In the genomic region with DNA sequence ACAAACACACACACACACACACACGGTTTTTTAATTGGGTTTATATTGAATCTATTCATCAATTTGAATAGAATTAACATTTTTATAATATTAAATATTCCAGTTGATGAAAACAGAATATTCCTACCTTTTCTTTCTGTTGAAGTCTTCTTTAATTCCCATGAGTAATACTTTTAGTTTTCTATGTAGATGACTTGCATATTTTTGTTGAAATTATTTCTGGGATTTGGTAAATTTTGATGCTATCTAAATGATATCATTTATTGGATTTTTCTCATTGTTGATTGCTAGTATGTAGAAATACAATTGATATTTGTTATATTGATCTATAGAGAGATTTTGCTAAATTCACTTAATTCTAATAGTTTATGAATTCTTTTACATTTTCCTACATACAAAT, we compare ENCODE assay signal across 36 cellular contexts. TPM values are rescaled to one million over a fixed set of nuclear protein-coding genes. Genes with fewer than 3 reads are reported as not detected.
"Had no signal": no experiment of that assay in that cellular context is flagged by ENCODE, and none has a peak within 500 bp of the region (broad histone marks: within the 10 kb centered on the region; RNA-seq: fewer than 3 reads in every experiment).

No MANE protein-coding gene starts in this region.

- H3K36me3 Mint-ChIP-seq: activated CD4-positive, alpha-beta memory T cell treated with anti-CD3 and anti-CD28 coated beads for 36 hours; activated CD8-positive, alpha-beta memory T cell treated with anti-CD3 and anti-CD28 coated beads, Interleukin-2, amount 10 ng/mL, durations not matched to agents 7 days and 5 days; activated naive CD4-positive, alpha-beta T cell treated with anti-CD3 and anti-CD28 coated beads, Interleukin-2, amount 10 ng/mL, durations not matched to agents 7 days and 5 days; activated naive CD4-positive, alpha-beta T cell treated with anti-CD3 and anti-CD28 coated beads, Interleukin-2, amount 50 U/mL, for 72 hours; activated naive CD8-positive, alpha-beta T cell treated with anti-CD3 and anti-CD28 coated beads, Interleukin-2, amount 10 ng/mL, durations not matched to agents 7 days and 5 days; brain had no signal

- ATAC-seq: activated CD4-positive, alpha-beta T cell treated with anti-CD3 and anti-CD28 coated beads for 36 hours; activated CD8-positive, alpha-beta memory T cell treated with anti-CD3 and anti-CD28 coated beads, Interleukin-2, amount 10 ng/mL, durations not matched to agents 7 days and 5 days; activated CD8-positive, alpha-beta T cell treated with anti-CD3 and anti-CD28 coated beads, Interleukin-2, amount 10 ng/mL, durations not matched to agents 7 days and 5 days; activated naive CD4-positive, alpha-beta T cell treated with anti-CD3 and anti-CD28 coated beads, Interleukin-2, amount 50 U/mL, for 72 hours; T-helper 17 cell had no signal

- H3K36me3 ChIP-seq: ascending aorta, breast epithelium, cardiac muscle cell, colonic mucosa, esophagus squamous epithelium had no signal

- H3K4me1 Mint-ChIP-seq: activated CD4-positive, alpha-beta T cell treated with anti-CD3 and anti-CD28 coated beads for 36 hours; activated CD4-positive, alpha-beta T cell treated with anti-CD3 and anti-CD28 coated beads, Interleukin-2, amount 10 ng/mL, durations not matched to agents 24 days and 14 days; activated CD8-positive, alpha-beta memory T cell treated with anti-CD3 and anti-CD28 coated beads, Interleukin-2, amount 10 ng/mL, durations not matched to agents 7 days and 5 days; activated naive CD4-positive, alpha-beta T cell treated with anti-CD3 and anti-CD28 coated beads, Interleukin-2, amount 10 ng/mL, durations not matched to agents 7 days and 5 days; T-helper 17 cell had no signal

- H3K4me3 Mint-ChIP-seq: activated CD4-positive, alpha-beta memory T cell treated with anti-CD3 and anti-CD28 coated beads for 36 hours; activated CD4-positive, alpha-beta T cell treated with anti-CD3 and anti-CD28 coated beads for 36 hours; activated CD4-positive, alpha-beta T cell treated with anti-CD3 and anti-CD28 coated beads, Interleukin-2, amount 10 ng/mL, durations not matched to agents 24 days and 14 days; activated CD8-positive, alpha-beta memory T cell treated with anti-CD3 and anti-CD28 coated beads, Interleukin-2, amount 10 ng/mL, durations not matched to agents 7 days and 5 days; activated CD8-positive, alpha-beta T cell treated with anti-CD3 and anti-CD28 coated beads, Interleukin-2, amount 10 ng/mL, durations not matched to agents 7 days and 5 days; activated naive CD4-positive, alpha-beta T cell treated with anti-CD3 and anti-CD28 coated beads, Interleukin-2, amount 10 ng/mL, durations not matched to agents 7 days and 5 days; activated naive CD8-positive, alpha-beta T cell treated with anti-CD3 and anti-CD28 coated beads, Interleukin-2, amount 10 ng/mL, durations not matched to agents 7 days and 5 days; activated T-helper 1 cell treated with anti-CD3 and anti-CD28 coated beads, Interleukin-12 subunit alpha, Interleukin-12 subunit beta, Interleukin-2, Interleukin-4 antibody, amounts not matched to agents 30 ng/mL and 10 ng/mL and 1 ng/mL, durations not matched to agents 14 hours and 24 hours and 36 hours; brain; T-helper 17 cell; T-helper 2 cell treated with Interferon-gamma antibody and Interleukin-4, amounts not matched to agents 5 μg/mL and 100 μg/mL, for 36 hours had no signal

- H3K4me1 ChIP-seq: ascending aorta, breast epithelium, colonic mucosa, esophagus squamous epithelium had no signal

- H3K27me3 ChIP-seq: ascending aorta, breast epithelium, colonic mucosa, esophagus squamous epithelium had no signal

- H3K27me3 Mint-ChIP-seq: activated CD4-positive, alpha-beta memory T cell treated with anti-CD3 and anti-CD28 coated beads for 36 hours; brain had no signal

- H3K9me3 Mint-ChIP-seq: activated CD4-positive, alpha-beta memory T cell treated with anti-CD3 and anti-CD28 coated beads for 36 hours; activated CD4-positive, alpha-beta T cell treated with anti-CD3 and anti-CD28 coated beads, Interleukin-2, amount 10 ng/mL, durations not matched to agents 24 days and 14 days; activated naive CD4-positive, alpha-beta T cell treated with anti-CD3 and anti-CD28 coated beads, Interleukin-2, amount 10 ng/mL, durations not matched to agents 7 days and 5 days; activated naive CD4-positive, alpha-beta T cell treated with anti-CD3 and anti-CD28 coated beads, Interleukin-2, amount 50 U/mL, for 72 hours; activated naive CD8-positive, alpha-beta T cell treated with anti-CD3 and anti-CD28 coated beads, Interleukin-2, amount 10 ng/mL, durations not matched to agents 7 days and 5 days; activated T-helper 1 cell treated with anti-CD3 and anti-CD28 coated beads, Interleukin-12 subunit alpha, Interleukin-12 subunit beta, Interleukin-2, Interleukin-4 antibody, amounts not matched to agents 30 ng/mL and 10 ng/mL and 1 ng/mL, durations not matched to agents 14 hours and 24 hours and 36 hours; activated T-helper 2 cell treated with anti-CD3 and anti-CD28 coated beads, Interferon-gamma antibody, Interleukin-2, Interleukin-4, amounts not matched to agents 10 μg/mL and 5 μg/mL and 100 μg/mL, durations not matched to agents 14 hours and 24 hours and 36 hours; T-helper 2 cell treated with Interferon-gamma antibody and Interleukin-4, amounts not matched to agents 5 μg/mL and 100 μg/mL, for 36 hours had no signal

- H3K4me3 ChIP-seq: ascending aorta, breast epithelium, cardiac muscle cell, colonic mucosa, esophagus squamous epithelium had no signal

- H3K9me3 ChIP-seq: ascending aorta, breast epithelium, colonic mucosa, esophagus squamous epithelium had no signal

- H3K27ac ChIP-seq: ascending aorta, breast epithelium, cardiac muscle cell, colonic mucosa, epithelial cell of prostate, esophagus squamous epithelium had no signal

- FAIRE-seq: endometrium, endothelial cell of umbilical vein had no signal

- H3K27ac Mint-ChIP-seq: activated CD4-positive, alpha-beta memory T cell treated with anti-CD3 and anti-CD28 coated beads for 36 hours; activated CD4-positive, alpha-beta T cell treated with anti-CD3 and anti-CD28 coated beads for 36 hours; activated CD4-positive, alpha-beta T cell treated with anti-CD3 and anti-CD28 coated beads, Interleukin-2, amount 10 ng/mL, durations not matched to agents 24 days and 14 days; activated CD8-positive, alpha-beta memory T cell treated with anti-CD3 and anti-CD28 coated beads, Interleukin-2, amount 10 ng/mL, durations not matched to agents 7 days and 5 days; activated CD8-positive, alpha-beta T cell treated with anti-CD3 and anti-CD28 coated beads, Interleukin-2, amount 10 ng/mL, durations not matched to agents 7 days and 5 days; activated naive CD4-positive, alpha-beta T cell treated with anti-CD3 and anti-CD28 coated beads, Interleukin-2, amount 10 ng/mL, durations not matched to agents 7 days and 5 days; activated naive CD4-positive, alpha-beta T cell treated with anti-CD3 and anti-CD28 coated beads, Interleukin-2, amount 50 U/mL, for 72 hours; activated naive CD8-positive, alpha-beta T cell treated with anti-CD3 and anti-CD28 coated beads, Interleukin-2, amount 10 ng/mL, durations not matched to agents 7 days and 5 days; activated T-helper 1 cell treated with anti-CD3 and anti-CD28 coated beads, Interleukin-12 subunit alpha, Interleukin-12 subunit beta, Interleukin-2, Interleukin-4 antibody, amounts not matched to agents 30 ng/mL and 10 ng/mL and 1 ng/mL, durations not matched to agents 14 hours and 24 hours and 36 hours; activated T-helper 2 cell treated with anti-CD3 and anti-CD28 coated beads, Interferon-gamma antibody, Interleukin-2, Interleukin-4, amounts not matched to agents 10 μg/mL and 5 μg/mL and 100 μg/mL, durations not matched to agents 14 hours and 24 hours and 36 hours; brain; T-helper 17 cell; T-helper 2 cell treated with Interferon-gamma antibody and Interleukin-4, amounts not matched to agents 5 μg/mL and 100 μg/mL, for 36 hours had no signal

- DNase-seq: activated CD4-positive, alpha-beta memory T cell treated with anti-CD3 and anti-CD28 coated beads for 36 hours; activated CD4-positive, alpha-beta T cell treated with anti-CD3 and anti-CD28 coated beads for 36 hours; activated CD4-positive, alpha-beta T cell treated with anti-CD3 and anti-CD28 coated beads, Interleukin-2, amount 10 ng/mL, durations not matched to agents 24 days and 14 days; activated CD4-positive, CD25-positive, alpha-beta regulatory T cell; activated CD4-positive, CD25-positive, alpha-beta regulatory T cell treated with anti-CD3 and anti-CD28 coated beads, Interleukin-2, amount 50 U/mL, for 72 hours; activated CD8-positive, alpha-beta memory T cell treated with anti-CD3 and anti-CD28 coated beads, Interleukin-2, amount 10 ng/mL, durations not matched to agents 7 days and 5 days; activated CD8-positive, alpha-beta memory T cell treated with anti-CD3 and anti-CD28 coated beads, Interleukin-2, amount 50 U/mL, for 4 hours; activated CD8-positive, alpha-beta T cell treated with anti-CD3 and anti-CD28 coated beads, Interleukin-2, amount 10 ng/mL, durations not matched to agents 7 days and 5 days; activated effector memory CD4-positive, alpha-beta T cell treated with anti-CD3 and anti-CD28 coated beads, Interleukin-2, amount 50 U/mL, for 16 hours; activated naive CD4-positive, alpha-beta T cell; activated naive CD4-positive, alpha-beta T cell treated with anti-CD3 and anti-CD28 coated beads, Interleukin-2, amount 10 ng/mL, durations not matched to agents 7 days and 5 days; activated naive CD8-positive, alpha-beta T cell treated with anti-CD3 and anti-CD28 coated beads, Interleukin-2, amount 10 ng/mL, durations not matched to agents 7 days and 5 days; activated T-cell treated with anti-CD3 and anti-CD28 coated beads, Interleukin-2, amount 50 U/mL, for 1 hour; activated T-cell treated with anti-CD3 and anti-CD28 coated beads, Interleukin-2, amount 50 U/mL, for 48 hours; central memory CD4-positive, alpha-beta T cell; cerebellar nuclear complex; colonic mucosa; effector CD8-positive, alpha-beta T cell; esophagus squamous epithelium; foreskin melanocyte; head of caudate nucleus; T-helper 1 cell; T-helper 17 cell; T1000 had no signal

RNA-seq across cellular contexts. Expression of a gene that starts 12.8 kb away (rescaled TPM):
- total RNA-seq: activated CD8-positive, alpha-beta memory T cell treated with anti-CD3 and anti-CD28 coated beads for 36 hours; activated CD8-positive, alpha-beta memory T cell treated with anti-CD3 and anti-CD28 coated beads, Interleukin-2, amount 10 ng/mL, durations not matched to agents 7 days and 5 days; activated CD8-positive, alpha-beta T cell treated with anti-CD3 and anti-CD28 coated beads, Interleukin-2, amount 10 ng/mL, durations not matched to agents 7 days and 5 days; activated naive CD8-positive, alpha-beta T cell treated with anti-CD3 and anti-CD28 coated beads, Interleukin-2, amount 10 ng/mL, durations not matched to agents 7 days and 5 days; activated T-helper 1 cell treated with anti-CD3 and anti-CD28 coated beads, Interleukin-12 subunit alpha, Interleukin-12 subunit beta, Interleukin-2, Interleukin-4 antibody, amounts not matched to agents 30 ng/mL and 10 ng/mL and 1 ng/mL, durations not matched to agents 14 hours and 24 hours and 36 hours had no signal
